In genomic region chr12:53190108-53190729, GRCh38 we compare ENCODE assay signal across 1 cellular context.
TF ChIP-seq lines count a peak whose summit lies in the region.

No MANE protein-coding gene starts in this region.

TF ChIP-seq in GM23338, 12 proteins besides CTCF, POLR2A, EP300 and RAD21 (continued from another document):
- TF ChIP-seq, protein P1, sequence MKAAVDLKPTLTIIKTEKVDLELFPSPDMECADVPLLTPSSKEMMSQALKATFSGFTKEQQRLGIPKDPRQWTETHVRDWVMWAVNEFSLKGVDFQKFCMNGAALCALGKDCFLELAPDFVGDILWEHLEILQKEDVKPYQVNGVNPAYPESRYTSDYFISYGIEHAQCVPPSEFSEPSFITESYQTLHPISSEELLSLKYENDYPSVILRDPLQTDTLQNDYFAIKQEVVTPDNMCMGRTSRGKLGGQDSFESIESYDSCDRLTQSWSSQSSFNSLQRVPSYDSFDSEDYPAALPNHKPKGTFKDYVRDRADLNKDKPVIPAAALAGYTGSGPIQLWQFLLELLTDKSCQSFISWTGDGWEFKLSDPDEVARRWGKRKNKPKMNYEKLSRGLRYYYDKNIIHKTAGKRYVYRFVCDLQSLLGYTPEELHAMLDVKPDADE (IDR thresholded peaks at IDR 0.05) = no peak
- no peak for TF ChIP-seq REST (IDR thresholded peaks at IDR 0.05; ENCODE audit: unreplicated experiment)
- TF ChIP-seq EZH2phosphoT487 (IDR thresholded peaks at IDR 0.05; ENCODE audit: unreplicated experiment) = no peak
